1 cellular context compared by ENCODE assay signal in the genomic region with DNA sequence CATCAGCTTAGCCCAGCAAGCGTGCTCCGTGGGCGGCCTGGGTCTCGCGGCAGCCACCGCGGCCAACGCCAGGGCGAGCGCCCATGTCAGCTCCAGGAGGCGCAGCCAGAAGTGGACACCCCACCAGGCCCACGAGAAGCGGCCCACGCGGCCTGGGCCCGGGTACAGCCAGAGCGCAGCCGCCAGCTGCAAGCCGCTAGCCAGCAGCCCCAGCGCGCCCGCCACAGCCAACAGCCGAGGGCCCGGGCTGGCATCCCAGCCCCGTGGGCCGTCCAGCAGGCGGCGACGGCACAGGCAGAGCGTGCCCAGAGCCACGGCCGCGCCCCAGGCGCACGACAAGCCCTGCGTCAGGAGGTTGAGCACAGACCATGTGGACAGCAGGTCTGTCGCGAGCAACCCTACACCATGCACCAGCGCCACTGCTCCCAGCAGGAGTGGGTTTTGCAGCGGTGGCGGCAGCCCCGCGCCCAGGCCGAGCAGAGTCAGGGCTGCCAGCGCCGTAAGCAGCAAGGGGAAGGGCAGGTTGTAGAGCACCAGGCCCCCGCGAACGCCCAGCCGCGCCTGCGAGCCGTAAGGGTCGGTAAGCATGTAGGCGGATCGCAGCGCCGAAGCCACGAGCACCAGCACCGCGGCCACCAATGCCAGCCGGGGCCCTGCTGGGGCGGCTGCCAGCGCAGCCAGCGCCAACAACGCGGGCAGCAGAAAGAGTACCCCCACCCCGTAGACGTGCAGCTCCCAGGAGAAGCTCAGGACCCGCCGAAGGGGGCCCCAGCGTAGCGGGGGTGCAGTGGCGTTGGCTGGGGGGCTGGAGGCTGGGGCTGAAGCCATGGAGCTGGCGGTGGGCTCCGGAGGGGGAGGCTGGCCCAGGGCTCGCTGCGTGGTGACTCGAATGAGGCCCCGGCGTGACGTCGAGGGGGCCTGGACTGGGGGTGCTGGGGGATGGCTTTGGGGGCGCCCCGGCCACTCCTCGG.
TF ChIP-seq lines count a peak whose summit lies in the region.

No MANE protein-coding gene starts in this region.

TF ChIP-seq in K562, 482 proteins besides CTCF, POLR2A, EP300 and RAD21:
- TF ChIP-seq, protein P1, sequence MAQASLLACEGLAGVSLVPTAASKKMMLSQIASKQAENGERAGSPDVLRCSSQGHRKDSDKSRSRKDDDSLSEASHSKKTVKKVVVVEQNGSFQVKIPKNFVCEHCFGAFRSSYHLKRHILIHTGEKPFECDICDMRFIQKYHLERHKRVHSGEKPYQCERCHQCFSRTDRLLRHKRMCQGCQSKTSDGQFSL (CRISPR knock-in tag; IDR thresholded peaks at IDR 0.05): 0 out of 2 replicates have a peak, but pooled peaks have one; percentile 33
- TF ChIP-seq, protein P1 (tag; IDR thresholded peaks at IDR 0.05): no peak
- TF ChIP-seq, protein P2, sequence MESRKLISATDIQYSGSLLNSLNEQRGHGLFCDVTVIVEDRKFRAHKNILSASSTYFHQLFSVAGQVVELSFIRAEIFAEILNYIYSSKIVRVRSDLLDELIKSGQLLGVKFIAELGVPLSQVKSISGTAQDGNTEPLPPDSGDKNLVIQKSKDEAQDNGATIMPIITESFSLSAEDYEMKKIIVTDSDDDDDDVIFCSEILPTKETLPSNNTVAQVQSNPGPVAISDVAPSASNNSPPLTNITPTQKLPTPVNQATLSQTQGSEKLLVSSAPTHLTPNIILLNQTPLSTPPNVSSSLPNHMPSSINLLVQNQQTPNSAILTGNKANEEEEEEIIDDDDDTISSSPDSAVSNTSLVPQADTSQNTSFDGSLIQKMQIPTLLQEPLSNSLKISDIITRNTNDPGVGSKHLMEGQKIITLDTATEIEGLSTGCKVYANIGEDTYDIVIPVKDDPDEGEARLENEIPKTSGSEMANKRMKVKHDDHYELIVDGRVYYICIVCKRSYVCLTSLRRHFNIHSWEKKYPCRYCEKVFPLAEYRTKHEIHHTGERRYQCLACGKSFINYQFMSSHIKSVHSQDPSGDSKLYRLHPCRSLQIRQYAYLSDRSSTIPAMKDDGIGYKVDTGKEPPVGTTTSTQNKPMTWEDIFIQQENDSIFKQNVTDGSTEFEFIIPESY (CRISPR knock-in tag; IDR thresholded peaks at IDR 0.05): peak; percentile 94
- peak; percentile 51; the same call in 1 of the 2 replicates for TF ChIP-seq POLR2G (IDR thresholded peaks at IDR 0.05; ENCODE audit: low read depth, low read length)
- TF ChIP-seq, protein P3, sequence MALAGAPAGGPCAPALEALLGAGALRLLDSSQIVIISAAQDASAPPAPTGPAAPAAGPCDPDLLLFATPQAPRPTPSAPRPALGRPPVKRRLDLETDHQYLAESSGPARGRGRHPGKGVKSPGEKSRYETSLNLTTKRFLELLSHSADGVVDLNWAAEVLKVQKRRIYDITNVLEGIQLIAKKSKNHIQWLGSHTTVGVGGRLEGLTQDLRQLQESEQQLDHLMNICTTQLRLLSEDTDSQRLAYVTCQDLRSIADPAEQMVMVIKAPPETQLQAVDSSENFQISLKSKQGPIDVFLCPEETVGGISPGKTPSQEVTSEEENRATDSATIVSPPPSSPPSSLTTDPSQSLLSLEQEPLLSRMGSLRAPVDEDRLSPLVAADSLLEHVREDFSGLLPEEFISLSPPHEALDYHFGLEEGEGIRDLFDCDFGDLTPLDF (CRISPR knock-in tag; IDR thresholded peaks at IDR 0.05): no peak
